Comparison of ENCODE assay signal across 35 cellular contexts in genomic region chr10:118807512-118808305, GRCh38.
"Had no signal": no experiment of that assay in that cellular context is flagged by ENCODE, and none has a peak within 500 bp of the region (broad histone marks: within the 10 kb centered on the region; RNA-seq: fewer than 3 reads in every experiment).

No MANE protein-coding gene starts in this region.

- H3K9me3 ChIP-seq: ascending aorta had no signal

- H3K27ac Mint-ChIP-seq: activated B cell treated with CpG ODN at 0.5 μM for 24 hours; activated CD4-positive, alpha-beta T cell treated with anti-CD3 and anti-CD28 coated beads, Interleukin-2, amount 10 ng/mL, durations not matched to agents 24 days and 14 days; activated CD8-positive, alpha-beta T cell treated with anti-CD3 and anti-CD28 coated beads for 36 hours; activated naive CD4-positive, alpha-beta T cell treated with anti-CD3 and anti-CD28 coated beads, Interleukin-2, amount 50 U/mL, for 24 hours; activated naive CD8-positive, alpha-beta T cell treated with anti-CD3 and anti-CD28 coated beads, Interleukin-2, amount 10 ng/mL, durations not matched to agents 7 days and 5 days; activated T-cell treated with anti-CD3 and anti-CD28 coated beads, Interleukin-2, amount 50 U/mL, for 24 hours; activated T-helper 2 cell treated with anti-CD3 and anti-CD28 coated beads, Interferon-gamma antibody, Interleukin-2, Interleukin-4, amounts not matched to agents 10 μg/mL and 5 μg/mL and 100 μg/mL, durations not matched to agents 14 hours and 24 hours and 36 hours had no signal

- DNase-seq: activated B cell treated with CpG ODN at 0.5 μM for 24 hours; activated CD4-positive, alpha-beta T cell treated with anti-CD3 and anti-CD28 coated beads for 1 hour; activated CD4-positive, alpha-beta T cell treated with anti-CD3 and anti-CD28 coated beads, Interleukin-2, amount 10 ng/mL, durations not matched to agents 24 days and 14 days; activated CD4-positive, alpha-beta T cell treated with anti-CD3 and anti-CD28 coated beads, Interleukin-2, amount 50 U/mL, for 4 hours; activated CD8-positive, alpha-beta T cell treated with anti-CD3 and anti-CD28 coated beads for 36 hours; activated gamma-delta T cell; activated naive CD4-positive, alpha-beta T cell treated with Interleukin-2 at 50 U/mL for 16 hours; activated naive CD8-positive, alpha-beta T cell treated with anti-CD3 and anti-CD28 coated beads, Interleukin-2, amount 10 ng/mL, durations not matched to agents 7 days and 5 days; activated T-cell treated with anti-CD3 and anti-CD28 coated beads, Interleukin-2, amount 50 U/mL, for 24 hours; amygdala; Kasumi-1; KG1; NCI-H1092 treated with DMSO at 0.1 percent for 48 hours; NCI-H1417; NCI-H146; NCI-H187; NCI-H2029 treated with DMSO at 0.1 percent for 48 hours; NCI-H2107; NCI-H2171 treated with DMSO at 0.1 percent for 48 hours; NCI-H345; NCI-H510A; NCI-H526; NCI-H748 treated with DMSO at 0.1 percent for 48 hours; NK-92 treated with Interleukin-12 subunit alpha and Interleukin-12 subunit beta, amount 100 ng/mL, for 24 hours; Right ventricle myocardium superior; SW 1271; T-helper 1 cell; T-helper 2 cell; T-helper 9 cell had no signal

- H3K9me3 Mint-ChIP-seq: activated B cell treated with CpG ODN at 0.5 μM for 24 hours; activated CD4-positive, alpha-beta T cell treated with anti-CD3 and anti-CD28 coated beads, Interleukin-2, amount 10 ng/mL, durations not matched to agents 24 days and 14 days; activated CD8-positive, alpha-beta T cell treated with anti-CD3 and anti-CD28 coated beads for 36 hours; activated naive CD4-positive, alpha-beta T cell treated with anti-CD3 and anti-CD28 coated beads, Interleukin-2, amount 50 U/mL, for 24 hours; activated naive CD8-positive, alpha-beta T cell treated with anti-CD3 and anti-CD28 coated beads, Interleukin-2, amount 10 ng/mL, durations not matched to agents 7 days and 5 days; activated T-cell treated with anti-CD3 and anti-CD28 coated beads, Interleukin-2, amount 50 U/mL, for 24 hours; activated T-helper 2 cell treated with anti-CD3 and anti-CD28 coated beads, Interferon-gamma antibody, Interleukin-2, Interleukin-4, amounts not matched to agents 10 μg/mL and 5 μg/mL and 100 μg/mL, durations not matched to agents 14 hours and 24 hours and 36 hours had no signal

- H3K27me3 Mint-ChIP-seq: activated CD4-positive, alpha-beta T cell treated with anti-CD3 and anti-CD28 coated beads, Interleukin-2, amount 10 ng/mL, durations not matched to agents 24 days and 14 days; activated naive CD4-positive, alpha-beta T cell treated with anti-CD3 and anti-CD28 coated beads, Interleukin-2, amount 50 U/mL, for 24 hours; activated naive CD8-positive, alpha-beta T cell treated with anti-CD3 and anti-CD28 coated beads, Interleukin-2, amount 10 ng/mL, durations not matched to agents 7 days and 5 days had no signal

- H3K4me3 ChIP-seq: ascending aorta, PC-9 had no signal

- H3K27ac ChIP-seq: ascending aorta, PC-9, RWPE1, VCaP had no signal

- H3K27me3 ChIP-seq: ascending aorta had no signal

- H3K4me3 Mint-ChIP-seq: activated B cell treated with CpG ODN at 0.5 μM for 24 hours; activated CD4-positive, alpha-beta T cell treated with anti-CD3 and anti-CD28 coated beads, Interleukin-2, amount 10 ng/mL, durations not matched to agents 24 days and 14 days; activated CD8-positive, alpha-beta T cell treated with anti-CD3 and anti-CD28 coated beads for 36 hours; activated naive CD4-positive, alpha-beta T cell treated with anti-CD3 and anti-CD28 coated beads, Interleukin-2, amount 50 U/mL, for 24 hours; activated naive CD8-positive, alpha-beta T cell treated with anti-CD3 and anti-CD28 coated beads, Interleukin-2, amount 10 ng/mL, durations not matched to agents 7 days and 5 days; activated T-cell treated with anti-CD3 and anti-CD28 coated beads, Interleukin-2, amount 50 U/mL, for 24 hours had no signal

- H3K4me1 ChIP-seq: ascending aorta had no signal

- H3K36me3 Mint-ChIP-seq: activated naive CD4-positive, alpha-beta T cell treated with anti-CD3 and anti-CD28 coated beads, Interleukin-2, amount 50 U/mL, for 24 hours; activated naive CD8-positive, alpha-beta T cell treated with anti-CD3 and anti-CD28 coated beads, Interleukin-2, amount 10 ng/mL, durations not matched to agents 7 days and 5 days had no signal

- H3K4me1 Mint-ChIP-seq: activated B cell treated with CpG ODN at 0.5 μM for 24 hours; activated CD4-positive, alpha-beta T cell treated with anti-CD3 and anti-CD28 coated beads, Interleukin-2, amount 10 ng/mL, durations not matched to agents 24 days and 14 days; activated naive CD4-positive, alpha-beta T cell treated with anti-CD3 and anti-CD28 coated beads, Interleukin-2, amount 50 U/mL, for 24 hours; activated naive CD8-positive, alpha-beta T cell treated with anti-CD3 and anti-CD28 coated beads, Interleukin-2, amount 10 ng/mL, durations not matched to agents 7 days and 5 days had no signal

- H3K36me3 ChIP-seq: ascending aorta had no signal

- ATAC-seq: activated CD8-positive, alpha-beta T cell treated with anti-CD3 and anti-CD28 coated beads for 36 hours had no signal
